ENCODE assay signal across 19 cellular contexts in the genomic region with DNA sequence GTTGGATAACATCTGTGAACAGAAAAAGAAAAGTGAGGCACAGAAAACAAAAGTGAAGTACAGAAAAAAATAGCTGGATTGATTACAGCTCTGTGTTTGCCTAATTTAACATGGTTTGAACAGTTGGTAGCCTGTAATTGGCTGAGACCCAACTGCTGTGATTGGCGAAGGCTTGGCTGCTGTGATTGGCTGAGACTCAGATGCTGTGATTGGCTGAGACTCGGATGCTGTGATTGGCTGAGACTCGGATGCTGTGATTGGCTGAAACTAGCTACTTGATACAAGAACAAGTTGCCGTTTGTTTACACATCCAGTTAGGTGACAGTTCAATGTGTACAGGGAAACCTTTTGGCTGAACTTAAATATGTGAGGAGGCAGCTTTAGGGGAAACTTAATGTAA.
DNase-seq lines count a peak whose midpoint lies in the region; ATAC-seq and TF ChIP-seq lines count a peak whose summit lies in the region.
"Had no signal": no experiment of that assay in that cellular context is flagged by ENCODE, and none has a peak within 500 bp of the region (broad histone marks: within the 10 kb centered on the region; RNA-seq: fewer than 3 reads in every experiment).

No MANE protein-coding gene starts in this region.

- H3K27ac Mint-ChIP-seq in Caco-2 (ENCODE audit: unreplicated experiment), result peak overlapping the region; percentile 41
- H3K27ac Mint-ChIP-seq: activated CD4-positive, alpha-beta T cell treated with anti-CD3 and anti-CD28 coated beads, Interleukin-2, amount 10 ng/mL, durations not matched to agents 7 days and 5 days; stimulated activated memory B cell treated with anti-CD40 and anti-IgM and Interleukin-4, amounts not matched to agents 10 μg/mL and 1 μg/mL and 100 μg/mL, for 72 hours; T-cell had no signal

- H3K9me3 Mint-ChIP-seq in Caco-2 (ENCODE audit: unreplicated experiment), result no peaks in the 10 kb centered on the region
- H3K9me3 Mint-ChIP-seq: activated CD4-positive, alpha-beta T cell treated with anti-CD3 and anti-CD28 coated beads, Interleukin-2, amount 10 ng/mL, durations not matched to agents 7 days and 5 days; T-cell had no signal

- DNase-seq in Ammon's horn (ENCODE audit: low spot score), result peak; percentile 27
- peak; percentile 44 to 74 for DNase-seq in Caco-2
- DNase-seq in NCI-H2196 treated with DMSO at 0.1 percent for 48 hours (lab: John Stamatoyannopoulos, UW; ENCODE audit: unreplicated experiment), result peak; percentile 50
- peak; percentile 36 for DNase-seq in epithelial cell of esophagus (ENCODE audit: low read depth)
- no peak for DNase-seq in activated T-cell treated with anti-CD3 and anti-CD28 coated beads for 4 hours
- DNase-seq: activated CD4-positive, alpha-beta T cell treated with anti-CD3 and anti-CD28 coated beads, Interleukin-2, amount 10 ng/mL, durations not matched to agents 7 days and 5 days; activated naive CD4-positive, alpha-beta T cell treated with Interleukin-2 at 50 U/mL for 16 hours; AML-193; COR-L47; effector CD8-positive, alpha-beta T cell; heart left ventricle; lower lobe of right lung; NCI-H2227 treated with DMSO at 0.1 percent for 48 hours; T-cell; transverse colon had no signal

- H3K36me3 Mint-ChIP-seq in Caco-2 (ENCODE audit: insufficient read depth, unreplicated experiment), result no peaks in the 10 kb centered on the region
- H3K36me3 Mint-ChIP-seq: stimulated activated memory B cell treated with anti-CD40 and anti-IgM and Interleukin-4, amounts not matched to agents 10 μg/mL and 1 μg/mL and 100 μg/mL, for 72 hours; T-cell had no signal

- H3K4me3 ChIP-seq in Caco-2 (ENCODE audit: low read depth, low read length), result no peak overlapping the region
- no peak overlapping the region for H3K4me3 ChIP-seq in epithelial cell of esophagus (ENCODE audit: low read length)
- H3K4me3 ChIP-seq: heart left ventricle, lower lobe of right lung, transverse colon had no signal

- intact Hi-C loops in Caco-2 (cut with micrococcal nuclease; ENCODE audit: unreplicated experiment), result loop anchor here (1.0 to 5.0 kb wide), 3 partner anchors 13 to 533 kb away; no protein-coding TSS in a partner anchor

- POLR2A ChIA-PET in Caco-2 (lab: Charles Lee), result interaction anchor here (0.5 to 0.7 kb wide), 2 partner anchors 116 to 503 kb away, joined by 3 read pairs; no protein-coding TSS in a partner anchor

- H3K4me3 Mint-ChIP-seq in Caco-2 (ENCODE audit: unreplicated experiment), result no peak overlapping the region
- H3K4me3 Mint-ChIP-seq: activated CD4-positive, alpha-beta T cell treated with anti-CD3 and anti-CD28 coated beads, Interleukin-2, amount 10 ng/mL, durations not matched to agents 7 days and 5 days; stimulated activated memory B cell treated with anti-CD40 and anti-IgM and Interleukin-4, amounts not matched to agents 10 μg/mL and 1 μg/mL and 100 μg/mL, for 72 hours; T-cell had no signal

- ATAC-seq in GM19455 (IDR thresholded peaks at IDR 0.05; ENCODE audit: unreplicated experiment) (no peak), HG03521 (IDR thresholded peaks at IDR 0.05; ENCODE audit: unreplicated experiment) (no peak)
- ATAC-seq: heart left ventricle; sciatic nerve; stimulated activated memory B cell treated with anti-CD40 and anti-IgM and Interleukin-4, amounts not matched to agents 10 μg/mL and 1 μg/mL and 100 μg/mL, for 72 hours; T-cell had no signal

- no peaks in the 10 kb centered on the region for H3K36me3 ChIP-seq in Caco-2 (ENCODE audit: control insufficient read depth, insufficient read depth, low read length)
- H3K36me3 ChIP-seq: heart left ventricle, lower lobe of right lung, transverse colon had no signal

- CTCF ChIA-PET in Caco-2 (lab: Charles Lee), result interaction anchor here (0.7 to 1.4 kb wide), 4 partner anchors 12 to 533 kb away, joined by 3 to 4 read pairs (median 3); no protein-coding TSS in a partner anchor

- no peaks in the 10 kb centered on the region for H3K27me3 ChIP-seq in Caco-2 (replicated peaks; ENCODE audit: control insufficient read depth, insufficient read depth, low read length)
- H3K27me3 ChIP-seq: heart left ventricle, transverse colon had no signal

- no peaks in the 10 kb centered on the region for H3K27me3 Mint-ChIP-seq in Caco-2 (ENCODE audit: insufficient read depth, unreplicated experiment)
- H3K27me3 Mint-ChIP-seq: activated CD4-positive, alpha-beta T cell treated with anti-CD3 and anti-CD28 coated beads, Interleukin-2, amount 10 ng/mL, durations not matched to agents 7 days and 5 days; stimulated activated memory B cell treated with anti-CD40 and anti-IgM and Interleukin-4, amounts not matched to agents 10 μg/mL and 1 μg/mL and 100 μg/mL, for 72 hours had no signal

- peaks cover 24% of the 10 kb centered on the region for H3K4me1 Mint-ChIP-seq in Caco-2 (ENCODE audit: low read depth, unreplicated experiment)
- H3K4me1 Mint-ChIP-seq: activated CD4-positive, alpha-beta T cell treated with anti-CD3 and anti-CD28 coated beads, Interleukin-2, amount 10 ng/mL, durations not matched to agents 7 days and 5 days; stimulated activated memory B cell treated with anti-CD40 and anti-IgM and Interleukin-4, amounts not matched to agents 10 μg/mL and 1 μg/mL and 100 μg/mL, for 72 hours; T-cell had no signal

- TF ChIP-seq CTCF in Caco-2 (IDR thresholded peaks at IDR 0.05; ENCODE audit: insufficient read depth in 1 of 2, low read depth in 1 of 2, low read length in 1 of 2, severe bottlenecking in 1 of 2, unreplicated experiment in 1 of 2) (no peak), epithelial cell of esophagus (IDR thresholded peaks at IDR 0.05; ENCODE audit: insufficient read depth, low read depth, low read length, missing control alignments) (no peak)

- H3K9me3 ChIP-seq in Caco-2, result no peaks in the 10 kb centered on the region
- H3K9me3 ChIP-seq: heart left ventricle, lower lobe of right lung, transverse colon had no signal

- peaks cover 26% of the 10 kb centered on the region for H3K4me1 ChIP-seq in Caco-2
- H3K4me1 ChIP-seq: transverse colon had no signal

- no TSS peak for BruUV-seq in Caco-2 (replicated peaks; lab: Mats Ljungman, UMichigan)
